Comparison of ENCODE assay signal across 1 cellular context in the genomic region with DNA sequence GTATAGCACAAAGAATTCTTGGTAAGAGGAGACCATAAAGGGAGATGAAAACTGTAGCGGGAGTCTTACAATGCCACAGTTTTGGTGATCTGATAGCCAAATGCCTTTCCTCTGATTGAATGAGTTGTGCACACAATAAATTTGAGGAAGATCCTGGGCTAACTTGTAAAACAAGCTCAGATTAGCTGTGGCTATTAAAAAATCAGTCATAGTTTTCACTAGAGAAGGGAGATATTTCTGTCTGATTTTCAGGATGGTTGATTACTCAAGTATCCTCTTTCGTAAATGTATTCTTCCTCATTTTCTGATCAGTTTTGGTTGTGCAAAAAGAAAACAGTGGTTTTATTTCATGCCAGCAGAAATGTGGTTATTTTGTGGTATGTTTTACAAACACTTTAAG.
TF ChIP-seq lines count a peak whose summit lies in the region.

No MANE protein-coding gene starts in this region.

TF ChIP-seq in GM23338, 12 proteins besides CTCF, POLR2A, EP300 and RAD21 (continued from another document):
- TF ChIP-seq ZNF462 (CRISPR knock-in tag; IDR thresholded peaks at IDR 0.05) (no peak), EZH2phosphoT487 (IDR thresholded peaks at IDR 0.05; ENCODE audit: unreplicated experiment) (no peak), ZNF114 (CRISPR knock-in tag; IDR thresholded peaks at IDR 0.05) (no peak), EZH2 (IDR thresholded peaks at IDR 0.05; ENCODE audit: low read depth, unreplicated experiment) (no peak), NANOG (IDR thresholded peaks at IDR 0.05; ENCODE audit: borderline replicate concordance) (no peak), JUNB (IDR thresholded peaks at IDR 0.05; ENCODE audit: unreplicated experiment) (no peak), STAT1 (IDR thresholded peaks at IDR 0.05; ENCODE audit: unreplicated experiment) (no peak), CREB1 (CRISPR knock-in tag; IDR thresholded peaks at IDR 0.05; ENCODE audit: low read depth) (no peak), POLR2AphosphoS5 (IDR thresholded peaks at IDR 0.05; ENCODE audit: low read depth) (no peak), ETS1 (IDR thresholded peaks at IDR 0.05) (no peak), REST (IDR thresholded peaks at IDR 0.05; ENCODE audit: unreplicated experiment) (no peak)
